In the genomic region with DNA sequence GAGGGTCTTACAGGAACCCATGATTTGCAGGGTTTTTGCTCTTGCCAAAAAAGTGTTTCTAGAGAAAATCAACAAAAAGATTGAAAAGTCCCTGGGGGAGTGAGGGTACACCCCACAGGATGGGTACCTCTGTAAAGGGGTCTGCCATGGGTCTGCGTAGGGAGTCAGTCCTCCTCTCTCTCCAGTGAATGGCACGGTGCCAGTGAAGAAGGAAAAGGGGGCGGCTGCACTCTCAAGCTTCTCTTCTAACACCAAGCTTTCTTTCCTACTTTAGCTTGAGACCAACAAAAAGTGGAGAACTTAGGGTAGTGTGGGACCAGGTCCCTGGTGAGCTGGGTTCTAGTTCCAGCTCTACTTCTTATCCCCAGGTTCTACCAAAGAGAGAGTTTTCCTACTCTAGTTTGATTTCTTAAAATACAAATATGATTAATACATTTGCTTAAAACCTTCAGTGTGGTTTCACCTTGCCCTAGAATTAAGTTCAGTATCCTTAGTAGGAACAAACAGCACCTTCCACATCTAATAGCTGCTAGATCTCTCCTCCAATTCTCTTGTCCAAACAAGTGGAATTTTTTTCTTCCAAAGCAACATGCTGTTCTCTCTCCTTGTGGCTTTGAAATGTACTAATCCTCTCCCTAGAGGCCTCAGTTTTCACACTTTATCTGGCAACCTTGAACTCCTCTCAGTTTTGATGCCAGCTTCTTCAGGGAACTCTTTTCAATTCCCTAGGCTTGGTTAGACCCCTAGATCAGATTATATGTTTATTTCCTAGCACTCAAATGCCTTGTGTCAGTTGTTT, we compare ENCODE assay signal across 21 cellular contexts.
A peak's percentile ranks its signal among the peaks of the same experiment; 100 is the strongest.
DNase-seq lines count a peak whose midpoint lies in the region; ATAC-seq, FAIRE-seq and TF ChIP-seq lines count a peak whose summit lies in the region.
"Had no signal": no experiment of that assay in that cellular context is flagged by ENCODE, and none has a peak within 500 bp of the region (broad histone marks: within the 10 kb centered on the region; RNA-seq: fewer than 3 reads in every experiment).

No MANE protein-coding gene starts in this region.

- H3K36me3 Mint-ChIP-seq in CD14-positive monocyte, result no peaks in the 10 kb centered on the region
- H3K36me3 Mint-ChIP-seq: mesothelial cell of epicardium had no signal

- intact Hi-C loops in CD14-positive monocyte (cut with micrococcal nuclease), result no loop called here

- TF ChIP-seq CTCF in CD14-positive monocyte (IDR thresholded peaks at IDR 0.05) (no peak), gastroesophageal sphincter (IDR thresholded peaks at IDR 0.05) (peak in 1 of 4 experiments; percentile 15)

- 50 to 63% methylated on average over 2 of the region's 3 CpGs for WGBS in gastroesophageal sphincter (ENCODE audit: low coverage in 1 of 2), 2 donors

- H3K27me3 Mint-ChIP-seq in CD14-positive monocyte (ENCODE audit: low read depth in 3 of 3), result peaks cover 0 to 3% (median 2%) of the 10 kb centered on the region in 3 donors
- H3K27me3 Mint-ChIP-seq: dendritic cell treated with granulocyte-macrophage colony-stimulating factor and Interleukin-4, amounts not matched to agents 40 ng/mL and 50 ng/mL, for 4 days had no signal

- no peaks in the 10 kb centered on the region for H3K36me3 ChIP-seq in gastroesophageal sphincter
- H3K36me3 ChIP-seq: heart right ventricle, sigmoid colon had no signal

- H3K4me3 Mint-ChIP-seq in CD14-positive monocyte, result peak overlapping the region in 1 of 2 donors; percentile 85
- H3K4me3 Mint-ChIP-seq: dendritic cell treated with granulocyte-macrophage colony-stimulating factor and Interleukin-4, amounts not matched to agents 40 ng/mL and 50 ng/mL, for 4 days; mesothelial cell of epicardium had no signal

- H3K27ac Mint-ChIP-seq in CD14-positive monocyte, result peak overlapping the region in 5 of 7 donors; percentile 62 to 76 (median 66)
- H3K27ac Mint-ChIP-seq: dendritic cell treated with granulocyte-macrophage colony-stimulating factor and Interleukin-4, amounts not matched to agents 40 ng/mL and 50 ng/mL, for 4 days; mesothelial cell of epicardium had no signal

- no peak for TF ChIP-seq POLR2A in gastroesophageal sphincter (IDR thresholded peaks at IDR 0.05)

- H3K9me3 ChIP-seq in gastroesophageal sphincter, result no peaks in the 10 kb centered on the region
- H3K9me3 ChIP-seq: sigmoid colon had no signal

- H3K4me3 ChIP-seq in gastroesophageal sphincter, result no peak overlapping the region
- H3K4me3 ChIP-seq: heart right ventricle, sigmoid colon had no signal

- H3K9me3 Mint-ChIP-seq in CD14-positive monocyte, result peaks cover 0 to 3% (median 0%) of the 10 kb centered on the region in 7 donors
- H3K9me3 Mint-ChIP-seq: dendritic cell treated with granulocyte-macrophage colony-stimulating factor and Interleukin-4, amounts not matched to agents 40 ng/mL and 50 ng/mL, for 4 days had no signal

- ATAC-seq in gastroesophageal sphincter (peak; percentile 63), GM21737 (IDR thresholded peaks at IDR 0.05; ENCODE audit: unreplicated experiment) (no peak), GM21390 (IDR thresholded peaks at IDR 0.05; ENCODE audit: unreplicated experiment) (no peak)
- ATAC-seq: esophagus mucosa had no signal

- TF ChIP-seq EP300 in gastroesophageal sphincter (IDR thresholded peaks at IDR 0.05), result no peak

- H3K27ac ChIP-seq in gastroesophageal sphincter, result peak overlapping the region; percentile 68 to 98 (median 79)

- peak; percentile 44 for FAIRE-seq in GM19239 (lab: Jason Lieb, UNC)
- FAIRE-seq: keratinocyte had no signal

- peaks cover 48% of the 10 kb centered on the region for H3K4me1 Mint-ChIP-seq in CD14-positive monocyte

- peaks cover 14 to 33% (median 17%) of the 10 kb centered on the region in 3 donors for H3K4me1 ChIP-seq in gastroesophageal sphincter

- H3K27me3 ChIP-seq in gastroesophageal sphincter, result no peaks in the 10 kb centered on the region
- H3K27me3 ChIP-seq: heart right ventricle, sigmoid colon had no signal

- DNase-seq in CD14-positive monocyte (ENCODE audit: low spot score), result no peak
- DNase-seq in GM19239 (ENCODE audit: insufficient read length, low spot score), result no peak
- peak; percentile 4 for DNase-seq in NCI-H446 treated with DMSO at 0.1 percent for 48 hours (lab: John Stamatoyannopoulos, UW)
- DNase-seq in activated naive CD4-positive, alpha-beta T cell treated with anti-CD3 and anti-CD28 coated beads, Interleukin-2, amount 50 U/mL, for 16 hours, result no peak
- DNase-seq in iPS-NIHi11 (ENCODE audit: low spot score), result no peak
- DNase-seq: activated CD4-positive, alpha-beta T cell treated with anti-CD3 and anti-CD28 coated beads for 48 hours; activated CD8-positive, alpha-beta memory T cell treated with anti-CD3 and anti-CD28 coated beads, Interleukin-2, amount 50 U/mL, for 4 hours; activated naive CD4-positive, alpha-beta T cell; heart right ventricle; KG1; NCI-H1436 treated with DMSO at 0.1 percent for 48 hours; sigmoid colon; stimulated activated CD4-positive, alpha-beta T cell treated with anti-CD3 and anti-CD28 coated beads, Interleukin-2, amount 100 ng/mL, for 48 hours; T1000 had no signal
